ENCODE assay signal across 8 cellular contexts in genomic region chr16:30445408-30446202, GRCh38. TPM values are rescaled to one million over a fixed set of nuclear protein-coding genes. Genes with fewer than 3 reads are reported as not detected.
DNase-seq lines count a peak whose midpoint lies in the region; ATAC-seq and TF ChIP-seq lines count a peak whose summit lies in the region.

SEPHS2 (minus strand) TSS chr16:30445874; CDS start chr16:30445727, 147 bp downstream.

- peak within 1 kb of the TSS; percentile 11; the same call in 1 of the 2 replicates for H2BK20ac ChIP-seq in IMR-90 (ENCODE audit: low read depth, low read length)

- peaks cover 30% of the 10 kb centered on the region for H3K79me2 ChIP-seq in OCI-LY7 (ENCODE audit: insufficient read depth, low read depth, low read length)

- TF ChIP-seq POLR2A in IMR-90 (IDR thresholded peaks at IDR 0.05; ENCODE audit: low read depth, low read length) = peak; percentile 95

- H2BK15ac ChIP-seq in IMR-90 (ENCODE audit: low read depth, low read length) = no peak within 1 kb of the TSS; the same call in 2 of the 3 replicates

- H3K4me1 ChIP-seq in IMR-90 (ENCODE audit: control insufficient read depth, insufficient read depth, low read length) (peaks cover 5% of the 10 kb centered on the region), OCI-LY7 (ENCODE audit: insufficient read depth, low read length, poor library complexity, severe bottlenecking) (peaks cover 37% of the 10 kb centered on the region), mucosa of descending colon (ENCODE audit: low read depth) (peaks cover 29% of the 10 kb centered on the region)

- CTCF ChIA-PET in IMR-90 (lab: Yijun Ruan, JAX) (no interaction called here), OCI-LY7 (lab: Charles Lee; ENCODE audit: unreplicated experiment) (no interaction called here)

- H3K23ac ChIP-seq in IMR-90 (ENCODE audit: low read depth, low read length) = peak within 1 kb of the TSS; percentile 95

- H3K4ac ChIP-seq in IMR-90 (ENCODE audit: low read depth, low read length) = peak within 1 kb of the TSS; percentile 88

- peak within 1 kb of the TSS; percentile 81 for H2BK5ac ChIP-seq in IMR-90 (ENCODE audit: low read depth, low read length, poor library complexity, severe bottlenecking)

- DNase-seq in D341Med (ENCODE audit: low spot score) (peak; percentile 92), IMR-90 (peak; percentile 97), OCI-LY7 (ENCODE audit: low spot score) (peak; percentile 99), activated T-cell treated with anti-CD3 and anti-CD28 coated beads for 24 hours (ENCODE audit: low read depth) (peak; percentile 96), epithelial cell of prostate (ENCODE audit: low read depth, low spot score) (peak; percentile 92), mucosa of descending colon (peak; percentile 99 to 100 (median 99))
- peak; percentile 92 for DNase-seq in stimulated activated CD8-positive, alpha-beta memory T cell treated with anti-CD3 and anti-CD28 coated beads, Interleukin-4, amount 100 ng/mL, for 24 hours (ENCODE audit: low read depth)

- in situ Hi-C loops in IMR-90 (cut with MboI; ENCODE audit: low sequenced_read_pairs) = loop anchor here (5.0 kb wide), 2 partner anchors 152 to 187 kb away; no protein-coding TSS in a partner anchor

- intact Hi-C loops in IMR-90 (cut with micrococcal nuclease) (no loop called here), OCI-LY7 (cut with micrococcal nuclease; ENCODE audit: unreplicated experiment) (no loop called here), mucosa of descending colon (cut with DNase I, micrococcal nuclease) (no loop called here)

- TF ChIP-seq CTCF in IMR-90 (conservative IDR thresholded peaks at IDR 0.05; ENCODE audit: low read depth, low read length) (peak; percentile 57), OCI-LY7 (conservative IDR thresholded peaks at IDR 0.05; ENCODE audit: low read length) (peak; percentile 70), mucosa of descending colon (IDR thresholded peaks at IDR 0.05) (no peak)

- H3K14ac ChIP-seq in IMR-90 (replicated peaks; ENCODE audit: low read depth, low read length) = peak within 1 kb of the TSS; percentile 93

- H3K4me3 ChIP-seq in IMR-90 (ENCODE audit: insufficient read depth, low read depth, low read length) (peak within 1 kb of the TSS; percentile 65), OCI-LY7 (ENCODE audit: low read depth, low read length, poor library complexity, severe bottlenecking) (peak within 1 kb of the TSS; percentile 86), mucosa of descending colon (peak within 1 kb of the TSS; percentile 80)

- H2AK9ac ChIP-seq in IMR-90 (replicated peaks; ENCODE audit: low read depth, low read length, poor library complexity) = peak within 1 kb of the TSS; percentile 87

- peak within 1 kb of the TSS; percentile 61 for H3K27ac ChIP-seq in IMR-90 (ENCODE audit: insufficient read depth, low read length)
- H3K27ac ChIP-seq in OCI-LY7 (ENCODE audit: low read depth, low read length, poor library complexity, severe bottlenecking) = peak within 1 kb of the TSS; percentile 84
- H3K27ac ChIP-seq in epithelial cell of prostate = peak within 1 kb of the TSS; percentile 84

- H3K9me3 ChIP-seq in IMR-90 (ENCODE audit: control insufficient read depth, insufficient read depth, low read length) (0 out of 2 replicates have a peak, but pooled peaks cover 5% of the 10 kb centered on the region), OCI-LY7 (ENCODE audit: low read length) (no peaks in the 10 kb centered on the region), mucosa of descending colon (no peaks in the 10 kb centered on the region)

- 5% methylated on average over 26 of the region's 59 CpGs; no CpG with 5 or more reads in 1 of the 2 experiments for WGBS in IMR-90 (ENCODE audit: extremely low coverage in 2 of 2, insufficient read length in 1 of 2), 2 experiments

- peak within 1 kb of the TSS; percentile 80 for H3K9ac ChIP-seq in IMR-90 (ENCODE audit: low read depth, low read length)

- no peaks in the 10 kb centered on the region for H3K27me3 ChIP-seq in IMR-90 (ENCODE audit: control insufficient read depth, insufficient read depth, low read length)

- H2AFZ ChIP-seq in IMR-90 (replicated peaks; ENCODE audit: low read length, poor library complexity) (peak within 1 kb of the TSS; percentile 87), OCI-LY7 (ENCODE audit: low read length) (peak within 1 kb of the TSS; percentile 85)

- H4K5ac ChIP-seq in IMR-90 (ENCODE audit: low read depth, low read length) = peak within 1 kb of the TSS; percentile 97

- H3K36me3 ChIP-seq in IMR-90 (ENCODE audit: control insufficient read depth, insufficient read depth, low read length) = peaks cover 9% of the 10 kb centered on the region
- peaks cover 33% of the 10 kb centered on the region for H3K36me3 ChIP-seq in OCI-LY7 (ENCODE audit: insufficient read depth, low read length)
- H3K36me3 ChIP-seq in mucosa of descending colon (ENCODE audit: low read depth) = no peaks in the 10 kb centered on the region

- TF ChIP-seq RAD21 in IMR-90 (IDR thresholded peaks at IDR 0.05; ENCODE audit: low read length) = peak; percentile 35

- peak within 1 kb of the TSS; percentile 92 for H3K18ac ChIP-seq in IMR-90 (ENCODE audit: low read depth, low read length)

- no peaks in the 10 kb centered on the region for H3K9me2 ChIP-seq in OCI-LY7 (ENCODE audit: insufficient read depth, low read length)

- peak within 1 kb of the TSS; percentile 80 to 99 for H4K8ac ChIP-seq in IMR-90 (ENCODE audit: low read depth in 2 of 2, low read length in 2 of 2)

- H3K4me2 ChIP-seq in IMR-90 (ENCODE audit: low read depth, low read length) = peak within 1 kb of the TSS; percentile 100
- H3K4me2 ChIP-seq in OCI-LY7 (ENCODE audit: low read length) = peak within 1 kb of the TSS; percentile 84

- dilution Hi-C loops in IMR-90 (cut with HindIII; ENCODE audit: low sequenced_read_pairs, unreplicated experiment) = no loop called here

- ATAC-seq in GM21390 (IDR thresholded peaks at IDR 0.05; ENCODE audit: unreplicated experiment) (peak; percentile 83), IMR-90 (ENCODE audit: low read depth) (peak; percentile 97), mucosa of descending colon (peak; percentile 93)

- peak within 1 kb of the TSS; percentile 57; the same call in 1 of the 2 replicates for H3K56ac ChIP-seq in IMR-90 (ENCODE audit: extremely low read depth, insufficient read depth, low read length)

- H4K91ac ChIP-seq in IMR-90 (ENCODE audit: insufficient read depth, low read depth, low read length) = peak within 1 kb of the TSS; percentile 85

- POLR2A ChIA-PET in IMR-90 (lab: Charles Lee; ENCODE audit: unreplicated experiment) = interaction anchor here (0.6 kb wide), 1 partner anchor 41 kb away, joined by 4 read pairs; no protein-coding TSS in a partner anchor
- POLR2A ChIA-PET in OCI-LY7 (lab: Charles Lee) = interaction anchor here (1.6 kb wide), 1 partner anchor 12 kb away, joined by 8 read pairs; no protein-coding TSS in a partner anchor

- 0 out of 2 replicates have a peak, but pooled peaks cover 4% of the 10 kb centered on the region for H4K20me1 ChIP-seq in IMR-90 (ENCODE audit: insufficient read depth, low read length)
- peaks cover 22% of the 10 kb centered on the region for H4K20me1 ChIP-seq in OCI-LY7 (ENCODE audit: insufficient read depth, low read length)

- peaks cover 13 to 22% of the 10 kb centered on the region in 2 experiments for H3K79me1 ChIP-seq in IMR-90 (ENCODE audit: low read depth in 1 of 2, low read length in 2 of 2)

- peaks cover 7% of the 10 kb centered on the region for H3K9me1 ChIP-seq in IMR-90 (ENCODE audit: insufficient read depth, low read length)

- BruUV-seq in IMR-90 (replicated peaks; lab: Mats Ljungman, UMichigan) (TSS peak; percentile 81), OCI-LY7 (replicated peaks; lab: Mats Ljungman, UMichigan) (no TSS peak)

- H2BK120ac ChIP-seq in IMR-90 (ENCODE audit: low read depth, low read length) = peak within 1 kb of the TSS; percentile 48

- peak within 1 kb of the TSS; percentile 98 for H2AK5ac ChIP-seq in IMR-90 (ENCODE audit: low read depth, low read length)

TF ChIP-seq in IMR-90, 13 proteins besides CTCF, POLR2A, EP300 and RAD21 (continues in another document):
- peak; percentile 30; the same call in 1 of the 2 replicates for TF ChIP-seq SMC3 (IDR thresholded peaks at IDR 0.05; ENCODE audit: low read depth, low read length)
- TF ChIP-seq USF2 (IDR thresholded peaks at IDR 0.05; ENCODE audit: low read depth, low read length) = peak; percentile 88
- 0 out of 2 replicates have a peak, but pooled peaks have one; percentile 70 for TF ChIP-seq CHD1 (IDR thresholded peaks at IDR 0.05; ENCODE audit: low read depth, low read length)
- TF ChIP-seq NFE2L2 (IDR thresholded peaks at IDR 0.05; ENCODE audit: low read depth, low read length) = no peak
- TF ChIP-seq MAZ (IDR thresholded peaks at IDR 0.05; ENCODE audit: borderline replicate concordance, low read depth, low read length) = 0 out of 2 replicates have a peak, but pooled peaks have one; percentile 40
- no peak for TF ChIP-seq MAFK (IDR thresholded peaks at IDR 0.05; ENCODE audit: low read depth, low read length)
- TF ChIP-seq RFX5 (IDR thresholded peaks at IDR 0.05; ENCODE audit: low read depth, low read length) = no peak
- peak; percentile 47; the same call in 1 of the 2 replicates for TF ChIP-seq MXI1 (IDR thresholded peaks at IDR 0.05; ENCODE audit: borderline replicate concordance, low read depth, low read length)
- TF ChIP-seq CEBPB (IDR thresholded peaks at IDR 0.05; ENCODE audit: low read depth, low read length) = peak; percentile 95
- TF ChIP-seq FOS (IDR thresholded peaks at IDR 0.05; ENCODE audit: low read depth, low read length) = no peak
- no peak for TF ChIP-seq RCOR1 (IDR thresholded peaks at IDR 0.05; ENCODE audit: insufficient replicate concordance, low read length)

RNA-seq across cellular contexts. Expression of gene SEPHS2, which starts in this region (rescaled TPM):
- 10.4 and 10.6 TPM in 2 replicates for total RNA-seq in IMR-90 (2012; rRNA removed)
- polyA plus RNA-seq in IMR-90 (2012; rRNA removed) = 25.5 and 31.4 TPM in 2 replicates
- polyA plus RNA-seq in IMR-90 (2012; cell fraction: cytosol; rRNA removed) = 15.2 and 18.1 TPM in 2 replicates
- polyA plus RNA-seq in IMR-90 (2012; cell fraction: nucleus; rRNA removed; ENCODE audit: low replicate concordance) = 6.0 and 10.4 TPM in 2 replicates
- total RNA-seq in OCI-LY7 (2014; rRNA removed; shearing (Covaris generic)) = 14.4 and 15.3 TPM in 2 replicates
- 59.6 and 64.2 TPM in 2 replicates for total RNA-seq in OCI-LY7 (2022)
- total RNA-seq in mucosa of descending colon = 100 to 1,000 TPM; 107 to 185 (median 142) TPM

Comparison
In these comparisons a context has a peak if more than half of its experiments do, and no peak if none do; other contexts are left out.
1. Peak in every context shown above with its lines: DNase-seq, ATAC-seq, H3K4me3 ChIP-seq and H3K27ac ChIP-seq.